In the genomic region with DNA sequence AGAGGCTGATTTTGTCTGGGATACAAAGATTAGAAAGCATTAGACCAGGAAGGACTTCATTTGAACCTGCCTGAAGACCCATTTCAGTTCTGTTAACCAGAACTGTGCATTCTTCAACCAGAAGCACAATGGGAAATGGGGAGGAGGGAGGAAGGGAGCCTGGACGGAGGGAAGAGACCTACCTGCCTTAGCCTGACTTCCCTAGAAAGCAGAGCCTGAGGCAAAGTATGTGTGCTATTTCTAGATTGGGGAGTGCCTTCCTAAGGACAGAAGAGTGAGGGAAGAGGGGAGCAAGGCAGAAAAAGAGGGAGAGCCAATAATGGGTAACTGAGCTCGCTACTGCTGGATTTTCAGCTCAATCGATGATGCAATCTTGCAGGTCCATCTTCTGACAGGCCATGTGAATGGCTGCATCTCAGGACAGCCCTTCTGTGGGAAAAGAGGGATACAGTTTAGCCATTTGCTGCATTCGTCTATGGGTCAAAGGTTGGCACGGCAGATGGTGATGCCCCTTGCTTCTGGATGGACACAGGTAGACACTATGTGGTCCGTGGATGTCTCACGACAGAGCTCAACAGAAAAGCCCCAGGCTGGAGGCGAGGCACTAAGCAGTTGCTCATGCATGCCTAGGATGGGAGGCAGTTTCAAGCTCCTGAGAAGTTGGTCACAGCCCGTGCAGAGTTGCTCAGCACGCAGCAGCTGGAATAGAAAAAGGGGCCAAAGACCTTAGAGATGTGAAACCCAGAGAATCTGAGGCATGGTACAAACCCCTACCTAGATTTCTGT, we compare ENCODE assay signal across 21 cellular contexts.
"Had no signal": no experiment of that assay in that cellular context is flagged by ENCODE, and none has a peak within 500 bp of the region (broad histone marks: within the 10 kb centered on the region; RNA-seq: fewer than 3 reads in every experiment).

No MANE protein-coding gene starts in this region.

- H3K36me3 ChIP-seq: esophagus muscularis mucosa, neutrophil, right atrium auricular region, suprapubic skin, thyroid gland, upper lobe of left lung, uterus had no signal

- H3K27me3 ChIP-seq: esophagus muscularis mucosa, neutrophil, right atrium auricular region, suprapubic skin, thyroid gland, upper lobe of left lung, uterus had no signal

- ATAC-seq: stimulated activated effector memory CD8-positive, alpha-beta T cell treated with anti-CD3 and anti-CD28 coated beads, Interleukin-12 subunit alpha, Interleukin-12 subunit beta, amount 100 ng/mL, for 72 hours; stimulated activated naive CD8-positive, alpha-beta T cell treated with anti-CD3 and anti-CD28 coated beads, Interleukin-15, Interleukin-2, amounts not matched to agents 100 U/mL and 50 U/mL, for 24 hours had no signal

- H3K27ac Mint-ChIP-seq: immature natural killer cell; naive B cell; nephron progenitor cell; stimulated activated effector memory CD8-positive, alpha-beta T cell treated with anti-CD3 and anti-CD28 coated beads, Interleukin-12 subunit alpha, Interleukin-12 subunit beta, amount 100 ng/mL, for 72 hours had no signal

- H3K9me3 Mint-ChIP-seq: immature natural killer cell; nephron progenitor cell; stimulated activated effector memory CD8-positive, alpha-beta T cell treated with anti-CD3 and anti-CD28 coated beads, Interleukin-12 subunit alpha, Interleukin-12 subunit beta, amount 100 ng/mL, for 72 hours had no signal

- H3K36me3 Mint-ChIP-seq: immature natural killer cell, naive B cell had no signal

- DNase-seq: effector memory CD4-positive, alpha-beta T cell; immature natural killer cell; mesendoderm; naive B cell; nephron progenitor cell; posterior cingulate gyrus; small intestine; stimulated activated CD4-positive, alpha-beta T cell treated with anti-CD3 and anti-CD28 coated beads, Interleukin-12 subunit alpha, Interleukin-12 subunit beta, amount 100 ng/mL, for 4 hours; stimulated activated CD4-positive, alpha-beta T cell treated with anti-CD3 and anti-CD28 coated beads, Interleukin-4, amount 100 ng/mL, for 1 hour; stimulated activated CD8-positive, alpha-beta memory T cell treated with anti-CD3 and anti-CD28 coated beads, Interleukin-4, amount 100 ng/mL, for 48 hours; stimulated activated naive CD8-positive, alpha-beta T cell treated with anti-CD3 and anti-CD28 coated beads, Interleukin-15, Interleukin-2, amounts not matched to agents 100 U/mL and 50 U/mL, for 24 hours; thyroid gland; upper lobe of left lung; uterus had no signal

- FAIRE-seq: endometrium, small intestine had no signal

- H3K4me3 ChIP-seq: esophagus muscularis mucosa, right atrium auricular region, suprapubic skin, thyroid gland, upper lobe of left lung, uterus had no signal

- H3K9me3 ChIP-seq: neutrophil, right atrium auricular region, suprapubic skin, thyroid gland, upper lobe of left lung, uterus had no signal

- H3K4me1 Mint-ChIP-seq: naive B cell had no signal

- H3K27ac ChIP-seq: epithelial cell of prostate, esophagus muscularis mucosa, neutrophil, right atrium auricular region, suprapubic skin, thyroid gland, upper lobe of left lung, uterus had no signal

- H3K4me3 Mint-ChIP-seq: immature natural killer cell; nephron progenitor cell; stimulated activated effector memory CD8-positive, alpha-beta T cell treated with anti-CD3 and anti-CD28 coated beads, Interleukin-12 subunit alpha, Interleukin-12 subunit beta, amount 100 ng/mL, for 72 hours had no signal
